Comparison of ENCODE assay signal across 22 cellular contexts in genomic region chr11:116715383-116715782, GRCh38.
"Had no signal": no experiment of that assay in that cellular context is flagged by ENCODE, and none has a peak within 500 bp of the region (broad histone marks: within the 10 kb centered on the region; RNA-seq: fewer than 3 reads in every experiment).

No MANE protein-coding gene starts in this region.

- ATAC-seq: activated CD4-positive, alpha-beta T cell treated with anti-CD3 and anti-CD28 coated beads for 36 hours; activated T-cell treated with anti-CD3 and anti-CD28 coated beads, Interleukin-2, amount 50 U/mL, for 4 hours; gastroesophageal sphincter; left lobe of liver; naive thymus-derived CD4-positive, alpha-beta T cell; sciatic nerve; stimulated activated memory B cell treated with anti-CD40 and anti-IgM and Interleukin-4, amounts not matched to agents 10 μg/mL and 1 μg/mL and 100 μg/mL, for 72 hours had no signal

- H3K27ac ChIP-seq: adrenal gland, ascending aorta, epithelial cell of prostate, gastroesophageal sphincter, transverse colon had no signal

- H3K9me3 ChIP-seq: adrenal gland, ascending aorta, transverse colon had no signal

- FAIRE-seq: colon, small intestine, TTC549, urothelium cell line had no signal

- H3K27me3 ChIP-seq: adrenal gland, ascending aorta, dorsolateral prefrontal cortex had no signal

- H3K4me1 ChIP-seq: adrenal gland, ascending aorta, gastroesophageal sphincter, transverse colon had no signal

- H3K4me3 ChIP-seq: adrenal gland, ascending aorta, dorsolateral prefrontal cortex, gastroesophageal sphincter, lung, transverse colon had no signal

- H3K36me3 ChIP-seq: adrenal gland, ascending aorta, gastroesophageal sphincter, transverse colon had no signal

- DNase-seq: activated CD4-positive, alpha-beta T cell treated with anti-CD3 and anti-CD28 coated beads for 36 hours; activated CD4-positive, alpha-beta T cell treated with anti-CD3 and anti-CD28 coated beads, Interleukin-2, amount 50 U/mL, for 48 hours; activated CD8-positive, alpha-beta memory T cell treated with anti-CD3 and anti-CD28 coated beads, Interleukin-2, amount 50 U/mL, for 48 hours; activated naive CD4-positive, alpha-beta T cell; activated T-cell treated with anti-CD3 and anti-CD28 coated beads, Interleukin-2, amount 50 U/mL, for 4 hours; adrenal gland; dorsolateral prefrontal cortex; head of caudate nucleus; naive thymus-derived CD4-positive, alpha-beta T cell; small intestine; stimulated activated CD4-positive, alpha-beta T cell treated with anti-CD3 and anti-CD28 coated beads, Interleukin-15, amount 100 ng/mL, for 24 hours; transverse colon had no signal
